Comparison of ENCODE assay signal across 25 cellular contexts in the genomic region with DNA sequence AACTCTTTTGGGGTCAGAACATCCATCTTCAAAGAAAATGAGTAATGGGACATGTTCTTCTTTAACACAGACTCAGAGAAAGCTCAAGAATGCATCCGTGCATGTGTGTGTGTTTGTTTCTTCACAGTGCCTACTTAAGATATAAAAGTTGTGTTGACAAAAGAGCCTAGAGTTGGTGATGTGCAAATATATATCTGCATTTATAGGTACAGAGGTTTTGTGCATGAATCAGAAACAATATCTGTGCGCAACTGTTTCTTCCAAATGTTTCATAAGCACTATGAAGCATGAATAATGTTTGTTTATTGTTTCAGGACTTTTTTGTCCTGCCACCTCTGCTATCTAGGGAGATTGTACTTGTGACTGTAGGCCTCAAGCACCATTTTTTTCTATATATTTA.
DNase-seq lines count a peak whose midpoint lies in the region; ATAC-seq, FAIRE-seq and TF ChIP-seq lines count a peak whose summit lies in the region.
"Had no signal": no experiment of that assay in that cellular context is flagged by ENCODE, and none has a peak within 500 bp of the region (broad histone marks: within the 10 kb centered on the region; RNA-seq: fewer than 3 reads in every experiment).

No MANE protein-coding gene starts in this region.

- no peaks in the 10 kb centered on the region for H3K79me2 ChIP-seq in OCI-LY1 (ENCODE audit: insufficient read depth, low read length)
- H3K79me2 ChIP-seq in keratinocyte (ENCODE audit: control insufficient read depth, insufficient read depth, low read length), result no peaks in the 10 kb centered on the region

- TF ChIP-seq CTCF in IMR-90 (conservative IDR thresholded peaks at IDR 0.05; ENCODE audit: low read depth, low read length), result no peak
- TF ChIP-seq CTCF in OCI-LY1 (IDR thresholded peaks at IDR 0.05; ENCODE audit: low read length), result no peak
- TF ChIP-seq CTCF in keratinocyte (optimal IDR thresholded peaks at IDR 0.05 in 1 of 3, IDR thresholded peaks at IDR 0.05 in 1 of 3, conservative IDR thresholded peaks at IDR 0.05 in 1 of 3; ENCODE audit: extremely low read depth in 1 of 3, insufficient read depth in 2 of 3, low read length in 3 of 3), result no peak
- TF ChIP-seq CTCF in activated CD8-positive, alpha-beta T cell treated with anti-CD3 and anti-CD28 coated beads for 36 hours (IDR thresholded peaks at IDR 0.05), result no peak

- H4K20me1 ChIP-seq in IMR-90 (ENCODE audit: insufficient read depth, low read length) (no peaks in the 10 kb centered on the region), OCI-LY1 (ENCODE audit: insufficient read depth, low read length) (no peaks in the 10 kb centered on the region), keratinocyte (ENCODE audit: control insufficient read depth, extremely low read depth, insufficient read depth, low read length) (no peaks in the 10 kb centered on the region)
- H4K20me1 ChIP-seq: BLaER1 treated with 17β-estradiol and CSF1 and Interleukin-3, amounts not matched to agents 10 nM and 100 nM had no signal

- no peak overlapping the region for H4K91ac ChIP-seq in IMR-90 (ENCODE audit: insufficient read depth, low read depth, low read length)

- WGBS in IMR-90 (ENCODE audit: extremely low coverage in 2 of 2, insufficient read length in 1 of 2), 2 experiments, result no CpG with 5 or more reads among the region's 2 CpGs

- no peak overlapping the region for H3K56ac ChIP-seq in IMR-90 (ENCODE audit: extremely low read depth, insufficient read depth, low read length)

- no peak overlapping the region for H3K27ac Mint-ChIP-seq in activated CD8-positive, alpha-beta T cell treated with anti-CD3 and anti-CD28 coated beads for 36 hours
- H3K27ac Mint-ChIP-seq: B cell; CD4-positive, alpha-beta T cell; CD8-positive, alpha-beta T cell had no signal

- in situ Hi-C loops in IMR-90 (cut with MboI; ENCODE audit: low sequenced_read_pairs), result no loop called here

- H3K9me3 ChIP-seq in IMR-90 (ENCODE audit: control insufficient read depth, insufficient read depth, low read length) (no peaks in the 10 kb centered on the region), OCI-LY1 (ENCODE audit: low read length) (no peaks in the 10 kb centered on the region), adipocyte (ENCODE audit: control insufficient read depth, low read length) (no peaks in the 10 kb centered on the region), keratinocyte (ENCODE audit: control insufficient read depth, low read depth, low read length) (no peaks in the 10 kb centered on the region)
- H3K9me3 ChIP-seq: A549; BLaER1 treated with 17β-estradiol and CSF1 and Interleukin-3, amounts not matched to agents 10 nM and 100 nM had no signal

- no peak overlapping the region for H4K8ac ChIP-seq in IMR-90 (ENCODE audit: low read depth in 2 of 2, low read length in 2 of 2)

- H2BK5ac ChIP-seq in IMR-90 (ENCODE audit: low read depth, low read length, poor library complexity, severe bottlenecking), result no peak overlapping the region

- no peak overlapping the region for H2AK9ac ChIP-seq in IMR-90 (replicated peaks; ENCODE audit: low read depth, low read length, poor library complexity)

- TF ChIP-seq POLR2A in IMR-90 (IDR thresholded peaks at IDR 0.05; ENCODE audit: low read depth, low read length), result no peak

- no peak overlapping the region for H2AK5ac ChIP-seq in IMR-90 (ENCODE audit: low read depth, low read length)

- no peaks in the 10 kb centered on the region for H3K9me3 Mint-ChIP-seq in activated CD8-positive, alpha-beta T cell treated with anti-CD3 and anti-CD28 coated beads for 36 hours
- H3K9me3 Mint-ChIP-seq: CD4-positive, alpha-beta T cell; CD8-positive, alpha-beta T cell had no signal

- no peak overlapping the region for H4K5ac ChIP-seq in IMR-90 (ENCODE audit: low read depth, low read length)

- dilution Hi-C loops in IMR-90 (cut with HindIII; ENCODE audit: low sequenced_read_pairs, unreplicated experiment), result no loop called here
- dilution Hi-C loops in keratinocyte (cut with MboI; ENCODE audit: extremely low pct_ligation_motif_present, low sequenced_read_pairs), result no loop called here

- H3K9ac ChIP-seq in IMR-90 (ENCODE audit: low read depth, low read length), result no peak overlapping the region
- no peak overlapping the region for H3K9ac ChIP-seq in OCI-LY1 (ENCODE audit: low read length)
- no peak overlapping the region for H3K9ac ChIP-seq in adipocyte (ENCODE audit: low read length)
- H3K9ac ChIP-seq in keratinocyte (ENCODE audit: control insufficient read depth, extremely low read depth, insufficient read depth, low read length), result no peak overlapping the region
- H3K9ac ChIP-seq: BLaER1 treated with 17β-estradiol and CSF1 and Interleukin-3, amounts not matched to agents 10 nM and 100 nM had no signal

- peak; percentile 4 for DNase-seq in IMR-90
- peak; percentile 11 for DNase-seq in adipocyte (ENCODE audit: low read depth)
- DNase-seq in keratinocyte (ENCODE audit: low read depth, low spot score), result no peak
- no peak for DNase-seq in DMS53 (lab: John Stamatoyannopoulos, UW)
- no peak for DNase-seq in activated CD8-positive, alpha-beta T cell treated with anti-CD3 and anti-CD28 coated beads for 36 hours
- no peak for DNase-seq in central memory CD4-positive, alpha-beta T cell
- DNase-seq: AML-193; Caco-2; Calu3; CD4-positive, alpha-beta T cell; CD8-positive, alpha-beta T cell; DMS79; DND-41; EL; GDM1 had no signal

- H3K36me3 Mint-ChIP-seq in activated CD8-positive, alpha-beta T cell treated with anti-CD3 and anti-CD28 coated beads for 36 hours (ENCODE audit: low read depth), result no peaks in the 10 kb centered on the region
- H3K36me3 Mint-ChIP-seq: CD8-positive, alpha-beta T cell had no signal

- no peak overlapping the region for H3K18ac ChIP-seq in IMR-90 (ENCODE audit: low read depth, low read length)

- H3K27ac ChIP-seq in IMR-90 (ENCODE audit: insufficient read depth, low read length) (no peak overlapping the region), OCI-LY1 (ENCODE audit: low read depth, low read length, poor library complexity, severe bottlenecking) (no peak overlapping the region), keratinocyte (ENCODE audit: control insufficient read depth, insufficient read depth, low read length) (no peak overlapping the region)
- H3K27ac ChIP-seq: 22Rv1; A549; BLaER1 treated with 17β-estradiol and CSF1 and Interleukin-3, amounts not matched to agents 10 nM and 100 nM; C4-2B had no signal

- ATAC-seq in IMR-90 (ENCODE audit: low read depth), result no peak
- no peak for ATAC-seq in activated CD8-positive, alpha-beta T cell treated with anti-CD3 and anti-CD28 coated beads for 36 hours
- ATAC-seq: A549; CD8-positive, alpha-beta T cell; GM12878 had no signal

- peaks cover 0 to 9% of the 10 kb centered on the region in 2 experiments; a peak in 2 of 4 replicates for H3K79me1 ChIP-seq in IMR-90 (ENCODE audit: low read depth in 1 of 2, low read length in 2 of 2)

- no peak overlapping the region for H3K23ac ChIP-seq in IMR-90 (ENCODE audit: low read depth, low read length)

- POLR2A ChIA-PET in IMR-90 (lab: Charles Lee; ENCODE audit: unreplicated experiment), result no interaction called here
- POLR2A ChIA-PET in activated CD8-positive, alpha-beta T cell treated with anti-CD3 and anti-CD28 coated beads for 36 hours (lab: Charles Lee), result no interaction called here

- H3K4me3 Mint-ChIP-seq in activated CD8-positive, alpha-beta T cell treated with anti-CD3 and anti-CD28 coated beads for 36 hours, result no peak overlapping the region
- H3K4me3 Mint-ChIP-seq: B cell; CD4-positive, alpha-beta T cell; CD8-positive, alpha-beta T cell had no signal

- no peaks in the 10 kb centered on the region for H3K4me1 Mint-ChIP-seq in activated CD8-positive, alpha-beta T cell treated with anti-CD3 and anti-CD28 coated beads for 36 hours (ENCODE audit: low read depth)
- H3K4me1 Mint-ChIP-seq: B cell had no signal

- H2AFZ ChIP-seq in IMR-90 (replicated peaks; ENCODE audit: low read length, poor library complexity), result no peak overlapping the region
- H2AFZ ChIP-seq in OCI-LY1 (ENCODE audit: low read length), result 0 out of 2 replicates have a peak overlapping the region, but pooled peaks have one; percentile 25
- H2AFZ ChIP-seq in keratinocyte (ENCODE audit: control insufficient read depth, low read length), result no peak overlapping the region

- H2BK120ac ChIP-seq in IMR-90 (ENCODE audit: low read depth, low read length), result no peak overlapping the region

- no peaks in the 10 kb centered on the region for H3K9me2 ChIP-seq in OCI-LY1 (ENCODE audit: low read depth, low read length)

- H3F3A ChIP-seq in OCI-LY1 (ENCODE audit: insufficient read depth, low read length), result no peaks in the 10 kb centered on the region

- CTCF ChIA-PET in IMR-90 (lab: Yijun Ruan, JAX), result no interaction called here
- CTCF ChIA-PET in activated CD8-positive, alpha-beta T cell treated with anti-CD3 and anti-CD28 coated beads for 36 hours (lab: Charles Lee), result no interaction called here

- H3K4me3 ChIP-seq in IMR-90 (ENCODE audit: insufficient read depth, low read depth, low read length), result no peak overlapping the region
- no peak overlapping the region for H3K4me3 ChIP-seq in OCI-LY1 (ENCODE audit: low read depth, low read length, poor library complexity, severe bottlenecking)
- H3K4me3 ChIP-seq in adipocyte (ENCODE audit: low read length), result no peak overlapping the region
- H3K4me3 ChIP-seq in keratinocyte (ENCODE audit: control insufficient read depth in 2 of 3, extremely low read depth in 1 of 3, insufficient read depth in 2 of 3, low read depth in 1 of 3, low read length in 3 of 3), result no peak overlapping the region
- H3K4me3 ChIP-seq: A549; BLaER1 treated with 17β-estradiol and CSF1 and Interleukin-3, amounts not matched to agents 10 nM and 100 nM; GM12878 had no signal

- H3K4ac ChIP-seq in IMR-90 (ENCODE audit: low read depth, low read length), result no peak overlapping the region

- H3K36me3 ChIP-seq in IMR-90 (ENCODE audit: control insufficient read depth, insufficient read depth, low read length) (no peaks in the 10 kb centered on the region), OCI-LY1 (ENCODE audit: insufficient read depth, low read length) (no peaks in the 10 kb centered on the region), adipocyte (ENCODE audit: control insufficient read depth, insufficient read depth, low read length, severe bottlenecking) (no peaks in the 10 kb centered on the region), keratinocyte (ENCODE audit: control insufficient read depth in 2 of 2, extremely low read depth in 1 of 2, insufficient read depth in 2 of 2, low read length in 2 of 2) (no peaks in the 10 kb centered on the region)
- H3K36me3 ChIP-seq: BLaER1 treated with 17β-estradiol and CSF1 and Interleukin-3, amounts not matched to agents 10 nM and 100 nM had no signal

- peak; percentile 44 for FAIRE-seq in keratinocyte (lab: Jason Lieb, UNC)
- FAIRE-seq: A549, D721Med, GM12878, GM12892, GM18507 had no signal

- peaks cover 2% of the 10 kb centered on the region; the same call in 1 of the 2 replicates for H3K9me1 ChIP-seq in IMR-90 (ENCODE audit: insufficient read depth, low read length)
- no peaks in the 10 kb centered on the region for H3K9me1 ChIP-seq in keratinocyte (ENCODE audit: control insufficient read depth, extremely low read depth, insufficient read depth, low read length)

- no peak overlapping the region for H2BK15ac ChIP-seq in IMR-90 (ENCODE audit: low read depth, low read length)

- H3K4me1 ChIP-seq in IMR-90 (ENCODE audit: control insufficient read depth, insufficient read depth, low read length) (no peaks in the 10 kb centered on the region), OCI-LY1 (ENCODE audit: insufficient read depth, low read length, severe bottlenecking) (no peaks in the 10 kb centered on the region), adipocyte (ENCODE audit: control insufficient read depth, insufficient read depth, low read length) (peaks cover 13% of the 10 kb centered on the region), keratinocyte (ENCODE audit: control insufficient read depth, extremely low read depth, insufficient read depth, low read length) (no peaks in the 10 kb centered on the region)
- H3K4me1 ChIP-seq: A549; BLaER1 treated with 17β-estradiol and CSF1 and Interleukin-3, amounts not matched to agents 10 nM and 100 nM; Caco-2 had no signal

- TF ChIP-seq RAD21 in IMR-90 (IDR thresholded peaks at IDR 0.05; ENCODE audit: low read length), result no peak

- no peak overlapping the region for H3K4me2 ChIP-seq in IMR-90 (ENCODE audit: low read depth, low read length)
- no peak overlapping the region for H3K4me2 ChIP-seq in OCI-LY1 (ENCODE audit: low read length)
- no peak overlapping the region for H3K4me2 ChIP-seq in keratinocyte (ENCODE audit: control insufficient read depth, extremely low read depth, insufficient read depth, low read depth, low read length)
- H3K4me2 ChIP-seq: A549; BLaER1 treated with 17β-estradiol and CSF1 and Interleukin-3, amounts not matched to agents 10 nM and 100 nM had no signal

- intact Hi-C loops in IMR-90 (cut with micrococcal nuclease), result no loop called here
- intact Hi-C loops in activated CD8-positive, alpha-beta T cell treated with anti-CD3 and anti-CD28 coated beads for 36 hours (cut with micrococcal nuclease), result no loop called here

- H3K27me3 ChIP-seq in IMR-90 (ENCODE audit: control insufficient read depth, insufficient read depth, low read length) (no peaks in the 10 kb centered on the region), OCI-LY1 (ENCODE audit: insufficient read depth, low read length) (no peaks in the 10 kb centered on the region), adipocyte (replicated peaks; ENCODE audit: control insufficient read depth, insufficient read depth, low read length) (no peaks in the 10 kb centered on the region), keratinocyte (ENCODE audit: control insufficient read depth, extremely low read depth, insufficient read depth, low read length) (no peaks in the 10 kb centered on the region)
- H3K27me3 ChIP-seq: BLaER1 treated with 17β-estradiol and CSF1 and Interleukin-3, amounts not matched to agents 10 nM and 100 nM had no signal

- H3K14ac ChIP-seq in IMR-90 (replicated peaks; ENCODE audit: low read depth, low read length), result no peak overlapping the region

- H2BK20ac ChIP-seq in IMR-90 (ENCODE audit: low read depth, low read length), result no peak overlapping the region

- peaks cover 1% of the 10 kb centered on the region for H3K27me3 Mint-ChIP-seq in activated CD8-positive, alpha-beta T cell treated with anti-CD3 and anti-CD28 coated beads for 36 hours
- H3K27me3 Mint-ChIP-seq: B cell; CD4-positive, alpha-beta T cell had no signal

- BruUV-seq in IMR-90 (replicated peaks; lab: Mats Ljungman, UMichigan), result no TSS peak

Comparison
In these comparisons a context has a peak if more than half of its experiments do, and no peak if none do; other contexts are left out.
1. DNase-seq: peak in IMR-90 (single experiment) and adipocyte (single experiment); none in keratinocyte (single experiment), DMS53 (single experiment), activated CD8-positive, alpha-beta T cell treated with anti-CD3 and anti-CD28 coated beads for 36 hours (single experiment) and central memory CD4-positive, alpha-beta T cell (single experiment).